23 cellular contexts compared by ENCODE assay signal in genomic region chr13:46202956-46203355, GRCh38. TPM values are rescaled to one million over a fixed set of nuclear protein-coding genes. Genes with fewer than 3 reads are reported as not detected.
DNase-seq lines count a peak whose midpoint lies in the region; ATAC-seq and TF ChIP-seq lines count a peak whose summit lies in the region.
"Had no signal": no experiment of that assay in that cellular context is flagged by ENCODE, and none has a peak within 500 bp of the region (broad histone marks: within the 10 kb centered on the region; RNA-seq: fewer than 3 reads in every experiment).

No MANE protein-coding gene starts in this region.

- H3K4me2 ChIP-seq in DND-41 (ENCODE audit: insufficient read depth, low read length) = no peak overlapping the region

- no peaks in the 10 kb centered on the region for H3K9me3 ChIP-seq in DND-41 (ENCODE audit: insufficient read depth, low read length, severe bottlenecking)
- H3K9me3 ChIP-seq in adrenal gland (replicated peaks in 1 of 3) = no peaks in the 10 kb centered on the region
- H3K9me3 ChIP-seq: BE2C, SJCRH30 had no signal

- H3K4me3 ChIP-seq in DND-41 (ENCODE audit: low read depth in 1 of 2, low read length in 2 of 2) (no peak overlapping the region), adrenal gland (no peak overlapping the region)
- H3K4me3 ChIP-seq: SJCRH30 had no signal

- peaks cover 12% of the 10 kb centered on the region for H3K36me3 Mint-ChIP-seq in activated naive CD4-positive, alpha-beta T cell treated with anti-CD3 and anti-CD28 coated beads, Interleukin-2, amount 10 ng/mL, durations not matched to agents 7 days and 5 days
- peaks cover 0 to 8% of the 10 kb centered on the region in 2 donors for H3K36me3 Mint-ChIP-seq in activated naive CD4-positive, alpha-beta T cell treated with anti-CD3 and anti-CD28 coated beads, Interleukin-2, amount 50 U/mL, for 72 hours
- no peaks in the 10 kb centered on the region for H3K36me3 Mint-ChIP-seq in naive thymus-derived CD8-positive, alpha-beta T cell
- H3K36me3 Mint-ChIP-seq in activated CD4-positive, alpha-beta T cell treated with anti-CD3 and anti-CD28 coated beads, Interleukin-2, amount 10 ng/mL, durations not matched to agents 7 days and 5 days (ENCODE audit: low read depth) = peaks cover 10% of the 10 kb centered on the region
- no peaks in the 10 kb centered on the region for H3K36me3 Mint-ChIP-seq in T-cell

- no peak for ATAC-seq in activated naive CD4-positive, alpha-beta T cell treated with anti-CD3 and anti-CD28 coated beads, Interleukin-2, amount 50 U/mL, for 72 hours
- ATAC-seq in DND-41 (ENCODE audit: insufficient read depth, low read depth) (no peak), T-cell (replicated peaks in 1 of 4) (no peak)
- ATAC-seq in naive thymus-derived CD8-positive, alpha-beta T cell = no peak
- ATAC-seq: HCT116 had no signal

- H3K36me3 ChIP-seq in DND-41 (ENCODE audit: insufficient read depth, low read length) (no peaks in the 10 kb centered on the region), adrenal gland (replicated peaks in 1 of 2) (no peaks in the 10 kb centered on the region)
- H3K36me3 ChIP-seq: BE2C, SJCRH30 had no signal

- no peak for DNase-seq in activated naive CD4-positive, alpha-beta T cell treated with anti-CD3 and anti-CD28 coated beads, Interleukin-2, amount 10 ng/mL, durations not matched to agents 7 days and 5 days
- no peak for DNase-seq in activated naive CD4-positive, alpha-beta T cell treated with anti-CD3 and anti-CD28 coated beads, Interleukin-2, amount 50 U/mL, for 72 hours (ENCODE audit: low spot score in 2 of 2)
- DNase-seq in DND-41 (no peak), adrenal gland (peak; percentile 34 to 70 (median 61)), germinal center (ENCODE audit: low spot score) (no peak), T-cell (no peak)
- DNase-seq in naive thymus-derived CD8-positive, alpha-beta T cell = no peak
- DNase-seq in activated CD4-positive, alpha-beta T cell treated with anti-CD3 and anti-CD28 coated beads, Interleukin-2, amount 10 ng/mL, durations not matched to agents 7 days and 5 days = no peak
- DNase-seq: BE2C, Calu3, DMS153, KBM-7, NCI-H1417, NCI-H1694 treated with DMSO at 0.1 percent for 48 hours, NCI-H2081 treated with DMSO at 0.1 percent for 48 hours, NCI-H2171 treated with DMSO at 0.1 percent for 48 hours, NCI-H446, NCI-H526, SJCRH30 had no signal

- peaks cover 66% of the 10 kb centered on the region for H3K4me1 Mint-ChIP-seq in activated naive CD4-positive, alpha-beta T cell treated with anti-CD3 and anti-CD28 coated beads, Interleukin-2, amount 10 ng/mL, durations not matched to agents 7 days and 5 days
- peaks cover 24 to 67% (median 45%) of the 10 kb centered on the region in 4 donors for H3K4me1 Mint-ChIP-seq in naive thymus-derived CD8-positive, alpha-beta T cell
- H3K4me1 Mint-ChIP-seq in activated CD4-positive, alpha-beta T cell treated with anti-CD3 and anti-CD28 coated beads, Interleukin-2, amount 10 ng/mL, durations not matched to agents 7 days and 5 days = peaks cover 56% of the 10 kb centered on the region
- peaks cover 35 to 56% (median 51%) of the 10 kb centered on the region in 3 donors for H3K4me1 Mint-ChIP-seq in T-cell

- peak overlapping the region; percentile 18 for H3K27ac ChIP-seq in DND-41 (ENCODE audit: low read length)
- H3K27ac ChIP-seq in adrenal gland = peak overlapping the region; percentile 29 to 79 (median 73)
- H3K27ac ChIP-seq: SJCRH30 had no signal

- no peaks in the 10 kb centered on the region for H3K79me2 ChIP-seq in DND-41 (ENCODE audit: insufficient read depth, low read length)

- TF ChIP-seq CTCF in DND-41 (IDR thresholded peaks at IDR 0.05; ENCODE audit: borderline replicate concordance, extremely low read depth, low read length, poor library complexity, severe bottlenecking) (no peak), adrenal gland (IDR thresholded peaks at IDR 0.05) (no peak)

- WGBS in adrenal gland, 4 donors = 35 to 47% (median 38%) methylated on average over 5 of the region's 5 CpGs

- H3K9ac ChIP-seq in DND-41 (ENCODE audit: low read depth, low read length) = no peak overlapping the region; the same call in 1 of the 2 replicates

- H3K4me1 ChIP-seq in DND-41 (ENCODE audit: insufficient read depth, low read length) = peaks cover 39% of the 10 kb centered on the region
- peaks cover 20 to 21% of the 10 kb centered on the region in 2 donors for H3K4me1 ChIP-seq in adrenal gland (replicated peaks in 1 of 2)
- H3K4me1 ChIP-seq: BE2C, SJCRH30 had no signal

- H3K27me3 Mint-ChIP-seq in activated naive CD4-positive, alpha-beta T cell treated with anti-CD3 and anti-CD28 coated beads, Interleukin-2, amount 10 ng/mL, durations not matched to agents 7 days and 5 days = no peaks in the 10 kb centered on the region
- H3K27me3 Mint-ChIP-seq in naive thymus-derived CD8-positive, alpha-beta T cell = no peaks in the 10 kb centered on the region
- H3K27me3 Mint-ChIP-seq in activated CD4-positive, alpha-beta T cell treated with anti-CD3 and anti-CD28 coated beads, Interleukin-2, amount 10 ng/mL, durations not matched to agents 7 days and 5 days = no peaks in the 10 kb centered on the region
- no peaks in the 10 kb centered on the region for H3K27me3 Mint-ChIP-seq in T-cell

- no peak overlapping the region for H2AFZ ChIP-seq in DND-41 (ENCODE audit: low read depth, low read length)

- no peaks in the 10 kb centered on the region for H3K27me3 ChIP-seq in DND-41 (ENCODE audit: insufficient read depth, low read length, poor library complexity)
- H3K27me3 ChIP-seq in adrenal gland = no peaks in the 10 kb centered on the region
- H3K27me3 ChIP-seq: BE2C, SJCRH30 had no signal

- H3K4me3 Mint-ChIP-seq in activated naive CD4-positive, alpha-beta T cell treated with anti-CD3 and anti-CD28 coated beads, Interleukin-2, amount 10 ng/mL, durations not matched to agents 7 days and 5 days = no peak overlapping the region
- peak overlapping the region in 3 of 10 donors; percentile 5 to 9 (median 8) for H3K4me3 Mint-ChIP-seq in naive thymus-derived CD8-positive, alpha-beta T cell
- no peak overlapping the region for H3K4me3 Mint-ChIP-seq in activated CD4-positive, alpha-beta T cell treated with anti-CD3 and anti-CD28 coated beads, Interleukin-2, amount 10 ng/mL, durations not matched to agents 7 days and 5 days
- H3K4me3 Mint-ChIP-seq in T-cell = no peak overlapping the region

- intact Hi-C loops in adrenal gland (cut with DNase I) = no loop called here

- H3K9me3 Mint-ChIP-seq in activated naive CD4-positive, alpha-beta T cell treated with anti-CD3 and anti-CD28 coated beads, Interleukin-2, amount 10 ng/mL, durations not matched to agents 7 days and 5 days = no peaks in the 10 kb centered on the region
- H3K9me3 Mint-ChIP-seq in activated naive CD4-positive, alpha-beta T cell treated with anti-CD3 and anti-CD28 coated beads, Interleukin-2, amount 50 U/mL, for 72 hours = peaks cover 0 to 6% of the 10 kb centered on the region in 2 donors
- no peaks in the 10 kb centered on the region for H3K9me3 Mint-ChIP-seq in naive thymus-derived CD8-positive, alpha-beta T cell
- H3K9me3 Mint-ChIP-seq in activated CD4-positive, alpha-beta T cell treated with anti-CD3 and anti-CD28 coated beads, Interleukin-2, amount 10 ng/mL, durations not matched to agents 7 days and 5 days = no peaks in the 10 kb centered on the region
- no peaks in the 10 kb centered on the region for H3K9me3 Mint-ChIP-seq in T-cell

- H4K20me1 ChIP-seq in DND-41 (ENCODE audit: insufficient read depth, low read length) = no peaks in the 10 kb centered on the region

- CTCF ChIA-PET in activated naive CD4-positive, alpha-beta T cell treated with anti-CD3 and anti-CD28 coated beads, Interleukin-2, amount 10 ng/mL, durations not matched to agents 7 days and 5 days (lab: Charles Lee) = interaction anchor here (0.7 to 1.5 kb wide), 3 partner anchors 8 to 20 kb away, joined by 3 to 5 read pairs (median 3); no protein-coding TSS in a partner anchor
- CTCF ChIA-PET in activated CD4-positive, alpha-beta T cell treated with anti-CD3 and anti-CD28 coated beads, Interleukin-2, amount 10 ng/mL, durations not matched to agents 7 days and 5 days (lab: Charles Lee) = interaction anchor here (0.6 to 2.8 kb wide), 4 partner anchors 8 to 18 kb away, joined by 4 to 11 read pairs (median 5); no protein-coding TSS in a partner anchor
- CTCF ChIA-PET in T-cell (lab: Charles Lee) = interaction anchor here (0.6 to 1.2 kb wide), 6 partner anchors 8 to 1426 kb away, joined by 3 to 8 read pairs (median 3); partner anchors contain the start of gene LRRC63 (in 1 of the 2)

- TF ChIP-seq POLR2A in adrenal gland (IDR thresholded peaks at IDR 0.05) = peak in 1 of 2 donors; percentile 43

- POLR2A ChIA-PET in naive thymus-derived CD8-positive, alpha-beta T cell (lab: Charles Lee) = interaction anchor here (0.6 to 1.9 kb wide), 5 partner anchors 8 to 26 kb away, joined by 3 to 10 read pairs (median 3); partner anchors contain the start of genes LCP1 and LRRC63
- POLR2A ChIA-PET in activated CD4-positive, alpha-beta T cell treated with anti-CD3 and anti-CD28 coated beads, Interleukin-2, amount 10 ng/mL, durations not matched to agents 7 days and 5 days (lab: Charles Lee) = no interaction called here
- POLR2A ChIA-PET in T-cell (lab: Charles Lee) = interaction anchor here (1.3 to 2.3 kb wide), 3 partner anchors 8 to 18 kb away, joined by 3 to 7 read pairs (median 5); no protein-coding TSS in a partner anchor

- peak overlapping the region; percentile 77 for H3K27ac Mint-ChIP-seq in activated naive CD4-positive, alpha-beta T cell treated with anti-CD3 and anti-CD28 coated beads, Interleukin-2, amount 10 ng/mL, durations not matched to agents 7 days and 5 days
- H3K27ac Mint-ChIP-seq in activated naive CD4-positive, alpha-beta T cell treated with anti-CD3 and anti-CD28 coated beads, Interleukin-2, amount 50 U/mL, for 72 hours = no peak overlapping the region
- peak overlapping the region in 6 of 10 donors; percentile 1 to 84 (median 60) for H3K27ac Mint-ChIP-seq in naive thymus-derived CD8-positive, alpha-beta T cell
- H3K27ac Mint-ChIP-seq in activated CD4-positive, alpha-beta T cell treated with anti-CD3 and anti-CD28 coated beads, Interleukin-2, amount 10 ng/mL, durations not matched to agents 7 days and 5 days = no peak overlapping the region
- H3K27ac Mint-ChIP-seq in T-cell = peak overlapping the region in 1 of 2 donors; percentile 21

RNA-seq across cellular contexts. Expression of gene LRRC63, which starts 8.8 kb away (rescaled TPM):
- under 1 TPM; 0.16 to 0.99 TPM for total RNA-seq in activated naive CD4-positive, alpha-beta T cell treated with anti-CD3 and anti-CD28 coated beads, Interleukin-2, amount 50 U/mL, for 72 hours
- total RNA-seq in adrenal gland (1 to 10 TPM in 2 of 8 donors, under 1 TPM in 4, not detected in 2; 0.26 to 2.2 (median 0.66) TPM), T-cell (under 1 TPM; 0.43 to 0.82 (median 0.54) TPM)
- 1 to 10 TPM in 1 of 3 donors, under 1 TPM in 2; 0.32 to 1.3 (median 0.44) TPM for polyA plus RNA-seq in adrenal gland
- total RNA-seq in naive thymus-derived CD8-positive, alpha-beta T cell = under 1 TPM; 0.52 to 0.62 TPM
- under 1 TPM in 2 of 3 donors, not detected in 1; 0.22 to 0.23 TPM for polyA plus RNA-seq in naive thymus-derived CD8-positive, alpha-beta T cell
- total RNA-seq in activated CD4-positive, alpha-beta T cell treated with anti-CD3 and anti-CD28 coated beads, Interleukin-2, amount 10 ng/mL, durations not matched to agents 7 days and 5 days = 1 to 10 TPM; 1.0 to 1.5 TPM
- total RNA-seq: H1, M059J, OCI-LY7 had no signal
- polyA plus RNA-seq: H1 had no signal

RNA-seq across cellular contexts. Expression of gene LCP1, which starts 21.0 kb away (rescaled TPM):
- 1,000 to 10,000 TPM in 1 of 2 donors, 100 to 1,000 TPM in 1; 761 to 1,053 TPM for total RNA-seq in activated naive CD4-positive, alpha-beta T cell treated with anti-CD3 and anti-CD28 coated beads, Interleukin-2, amount 50 U/mL, for 72 hours
- total RNA-seq in adrenal gland = 100 to 1,000 TPM in 1 of 8 donors, 10 to 100 TPM in 7; 32.9 to 109 (median 67.2) TPM
- 10 to 100 TPM; 17.3 to 91.9 (median 27.4) TPM for polyA plus RNA-seq in adrenal gland
- total RNA-seq in naive thymus-derived CD8-positive, alpha-beta T cell = 100 to 1,000 TPM; 391 to 409 TPM
- 1,000 to 10,000 TPM in 1 of 3 donors, 100 to 1,000 TPM in 2; 834 to 1,034 (median 852) TPM for polyA plus RNA-seq in naive thymus-derived CD8-positive, alpha-beta T cell
- 1,000 to 10,000 TPM; 1,260 to 1,323 TPM for total RNA-seq in activated CD4-positive, alpha-beta T cell treated with anti-CD3 and anti-CD28 coated beads, Interleukin-2, amount 10 ng/mL, durations not matched to agents 7 days and 5 days
- total RNA-seq in T-cell = 100 to 1,000 TPM; 338 to 574 (median 413) TPM
- total RNA-seq: SJCRH30 had no signal

Comparison
In these comparisons a context has a peak if more than half of its experiments do, and no peak if none do; other contexts are left out.
1. H3K27ac Mint-ChIP-seq: peak in activated naive CD4-positive, alpha-beta T cell treated with anti-CD3 and anti-CD28 coated beads, Interleukin-2, amount 10 ng/mL, durations not matched to agents 7 days and 5 days (single experiment) and naive thymus-derived CD8-positive, alpha-beta T cell (6 of 10); none in activated naive CD4-positive, alpha-beta T cell treated with anti-CD3 and anti-CD28 coated beads, Interleukin-2, amount 50 U/mL, for 72 hours (0 of 2) and activated CD4-positive, alpha-beta T cell treated with anti-CD3 and anti-CD28 coated beads, Interleukin-2, amount 10 ng/mL, durations not matched to agents 7 days and 5 days (single experiment).
2. DNase-seq: peak in adrenal gland (7 of 7); none in activated naive CD4-positive, alpha-beta T cell treated with anti-CD3 and anti-CD28 coated beads, Interleukin-2, amount 10 ng/mL, durations not matched to agents 7 days and 5 days (single experiment), activated naive CD4-positive, alpha-beta T cell treated with anti-CD3 and anti-CD28 coated beads, Interleukin-2, amount 50 U/mL, for 72 hours (0 of 2), DND-41 (single experiment), naive thymus-derived CD8-positive, alpha-beta T cell (0 of 10), germinal center (single experiment), activated CD4-positive, alpha-beta T cell treated with anti-CD3 and anti-CD28 coated beads, Interleukin-2, amount 10 ng/mL, durations not matched to agents 7 days and 5 days (single experiment) and T-cell (0 of 34).